10 cellular contexts compared by ENCODE assay signal in genomic region chr19:45780146-45780447, GRCh38. TPM values are rescaled to one million over a fixed set of nuclear protein-coding genes. Genes with fewer than 3 reads are reported as not detected.
DNase-seq lines count a peak whose midpoint lies in the region; FAIRE-seq and TF ChIP-seq lines count a peak whose summit lies in the region.
"Had no signal": no experiment of that assay in that cellular context is flagged by ENCODE, and none has a peak within 500 bp of the region (broad histone marks: within the 10 kb centered on the region; RNA-seq: fewer than 3 reads in every experiment).

No MANE protein-coding gene starts in this region.

- FAIRE-seq in GM12892 (lab: Jason Lieb, UNC), result no peak

- H3K9me3 ChIP-seq in iPS-18a (ENCODE audit: control insufficient read depth, low read depth, low read length) (no peaks in the 10 kb centered on the region), stomach (no peaks in the 10 kb centered on the region), GM23248 (ENCODE audit: low read depth) (no peaks in the 10 kb centered on the region)

- in situ Hi-C loops in GM23248 (cut with MboI), result no loop called here

- CTCF ChIA-PET in RWPE1 (lab: Yijun Ruan, JAX), result interaction anchor here (0.9 kb wide), 1 partner anchor 9 kb away, joined by 3 read pairs; no protein-coding TSS in a partner anchor

- H3K4me1 ChIP-seq in iPS-18a (ENCODE audit: control insufficient read depth, low read depth, low read length) (peaks cover 14% of the 10 kb centered on the region), stomach (peaks cover 53 to 73% (median 63%) of the 10 kb centered on the region in 4 donors), GM23248 (ENCODE audit: insufficient read depth) (peaks cover 19% of the 10 kb centered on the region)

- TF ChIP-seq POLR2A in stomach (IDR thresholded peaks at IDR 0.05) (no peak), GM12892 (IDR thresholded peaks at IDR 0.05; ENCODE audit: low read depth, low read length) (no peak)

- no peak overlapping the region for H2AFZ ChIP-seq in GM23248

- H3K4me3 ChIP-seq in iPS-18a (ENCODE audit: low read length), result peak overlapping the region; percentile 42
- H3K4me3 ChIP-seq in stomach, result peak overlapping the region; percentile 54 to 71 (median 64)
- no peak overlapping the region for H3K4me3 ChIP-seq in GM23248

- H3K36me3 ChIP-seq in iPS-18a (ENCODE audit: control insufficient read depth, low read depth, low read length) (peaks cover 5% of the 10 kb centered on the region), stomach (peaks cover 23 to 38% (median 27%) of the 10 kb centered on the region in 4 donors), GM23248 (ENCODE audit: low read depth) (peaks cover 8% of the 10 kb centered on the region; the same call in 1 of the 2 replicates)

- H3K9me2 ChIP-seq in GM23248 (ENCODE audit: insufficient read depth), result no peaks in the 10 kb centered on the region

- TF ChIP-seq EP300 in stomach (IDR thresholded peaks at IDR 0.05), result no peak

- TF ChIP-seq CTCF in RWPE1 (conservative IDR thresholded peaks at IDR 0.05; ENCODE audit: low read depth) (no peak), stomach (IDR thresholded peaks at IDR 0.05) (no peak)

- peaks cover 10% of the 10 kb centered on the region for H3K27me3 ChIP-seq in iPS-18a (ENCODE audit: control insufficient read depth, insufficient read depth, low read length)
- peaks cover 0 to 55% (median 0%) of the 10 kb centered on the region in 3 donors for H3K27me3 ChIP-seq in stomach
- no peaks in the 10 kb centered on the region for H3K27me3 ChIP-seq in GM23248 (replicated peaks; ENCODE audit: insufficient read depth)

- 17 to 36% (median 31%) methylated on average over 4 of the region's 4 CpGs for WGBS in stomach, 5 donors
- 75 to 94% methylated on average over 4 of the region's 4 CpGs for WGBS in GM23248 (ENCODE audit: low coverage in 1 of 2, low lambda C conversion rate in 2 of 2, missing lambda C conversion rate in 2 of 2), 2 experiments

- POLR2A ChIA-PET in RWPE1 (lab: Yijun Ruan, JAX; ENCODE audit: low non-redundant PET), result no interaction called here

- H3K9ac ChIP-seq in iPS-18a (ENCODE audit: low read length), result no peak overlapping the region
- H3K9ac ChIP-seq in GM23248, result no peak overlapping the region

- no peak overlapping the region for H3K4me2 ChIP-seq in GM23248 (ENCODE audit: unreplicated experiment)

- H3K27ac ChIP-seq in RWPE1, result peak overlapping the region; percentile 98
- H3K27ac ChIP-seq in iPS-18a (ENCODE audit: low read length), result no peak overlapping the region
- peak overlapping the region in 4 of 5 donors; percentile 83 to 88 (median 87) for H3K27ac ChIP-seq in stomach
- H3K27ac ChIP-seq in GM23248, result no peak overlapping the region

- peaks cover 11% of the 10 kb centered on the region for H3F3A ChIP-seq in GM23248 (ENCODE audit: insufficient read depth)

- DNase-seq in NCI-H1417 (lab: John Stamatoyannopoulos, UW) (peak in 2 of 3 experiments; percentile 30 to 50), NCI-H1417 treated with DMSO at 0.1 percent for 48 hours (lab: John Stamatoyannopoulos, UW) (no peak), RWPE1 (ENCODE audit: low spot score) (no peak), stomach (no peak), GM12892 (ENCODE audit: insufficient read length) (no peak), head of caudate nucleus (no peak), GM23248 (no peak)
- DNase-seq: NCI-H2171 treated with DMSO at 0.1 percent for 48 hours had no signal

- peaks cover 5% of the 10 kb centered on the region; the same call in 1 of the 2 replicates for H3K79me2 ChIP-seq in GM23248 (ENCODE audit: insufficient read depth)

- intact Hi-C loops in stomach (cut with DNase I; ENCODE audit: low total_unique reads) (no loop called here), head of caudate nucleus (cut with DNase I) (no loop called here)

- no peaks in the 10 kb centered on the region for H4K20me1 ChIP-seq in GM23248 (ENCODE audit: insufficient read depth)

RNA-seq across cellular contexts. Expression of gene DMPK, which starts 2.2 kb away (rescaled TPM):
- 100 to 1,000 TPM in 2 of 5 donors, 10 to 100 TPM in 3; 53.1 to 248 (median 72.8) TPM for total RNA-seq in stomach
- polyA plus RNA-seq in stomach (10 to 100 TPM; 27.2 to 76.9 (median 56.5) TPM), GM23248 (2016; fragmentation: Nextera tagmentation; extraction: Ambion mirVana) (13.0 and 15.3 TPM in 2 replicates)
- 16.2 TPM for polyA plus RNA-seq in GM12892 (2012; ENCODE audit: missing spikeins)
- total RNA-seq in GM23248 (2014; rRNA removed; shearing (Covaris generic)), result 26.6 and 34.4 TPM in 2 replicates

RNA-seq across cellular contexts. Expression of gene SIX5, which starts 11.0 kb away (rescaled TPM):
- total RNA-seq in stomach, result 10 to 100 TPM in 4 of 5 donors, 1 to 10 TPM in 1; 4.0 to 39.1 (median 25.9) TPM
- polyA plus RNA-seq in stomach (10 to 100 TPM; 14.4 to 23.3 (median 16.6) TPM), GM23248 (2016; fragmentation: Nextera tagmentation; extraction: Ambion mirVana) (6.1 and 8.2 TPM in 2 replicates)
- polyA plus RNA-seq in GM12892 (2012; ENCODE audit: missing spikeins), result not detected
- total RNA-seq in GM23248 (2014; rRNA removed; shearing (Covaris generic)), result 14.4 and 16.8 TPM in 2 replicates
- polyA plus RNA-seq: neural cell had no signal

RNA-seq across cellular contexts. Expression of gene DMWD, which starts 12.5 kb away (rescaled TPM):
- total RNA-seq in stomach, result 10 to 100 TPM in 4 of 5 donors, 1 to 10 TPM in 1; 5.3 to 52.1 (median 27.9) TPM
- polyA plus RNA-seq in stomach, result 10 to 100 TPM; 12.8 to 17.4 (median 15.9) TPM
- 13.4 TPM for polyA plus RNA-seq in GM12892 (2012; ENCODE audit: missing spikeins)
- 32.2 and 32.6 TPM in 2 replicates for total RNA-seq in GM23248 (2014; rRNA removed; shearing (Covaris generic))
- 11.5 and 14.5 TPM in 2 replicates for polyA plus RNA-seq in GM23248 (2016; fragmentation: Nextera tagmentation; extraction: Ambion mirVana)

RNA-seq across cellular contexts. Expression of gene RSPH6A, which starts 35.0 kb away (rescaled TPM):
- 1 to 10 TPM in 2 of 5 donors, under 1 TPM in 1, not detected in 2; 0.37 to 5.8 (median 1.4) TPM for total RNA-seq in stomach
- polyA plus RNA-seq in stomach (not detected), GM23248 (2016; fragmentation: Nextera tagmentation; extraction: Ambion mirVana) (not detected in 2 replicates)
- 0.49 TPM for polyA plus RNA-seq in GM12892 (2012; ENCODE audit: missing spikeins)
- total RNA-seq in GM23248 (2014; rRNA removed; shearing (Covaris generic)), result not detected in 2 replicates
- polyA plus RNA-seq: neural cell had no signal

RNA-seq across cellular contexts. Expression of gene MEIOSIN, which starts 46.9 kb away (rescaled TPM):
- total RNA-seq in stomach, result not detected
- polyA plus RNA-seq in stomach (not detected), GM23248 (2016; fragmentation: Nextera tagmentation; extraction: Ambion mirVana) (not detected in 2 replicates)
- polyA plus RNA-seq in GM12892 (2012; ENCODE audit: missing spikeins), result not detected
- total RNA-seq in GM23248 (2014; rRNA removed; shearing (Covaris generic)), result not detected in 2 replicates
- polyA plus RNA-seq: neural cell had no signal

Comparison
In these comparisons a context has a peak if more than half of its experiments do, and no peak if none do; other contexts are left out.
1. DNase-seq: peak in NCI-H1417 (2 of 3); none in NCI-H1417 treated with DMSO at 0.1 percent for 48 hours (single experiment), RWPE1 (single experiment), stomach (single experiment), GM12892 (single experiment), head of caudate nucleus (0 of 42) and GM23248 (single experiment).
2. H3K27ac ChIP-seq: peak in RWPE1 (single experiment) and stomach (4 of 5); none in iPS-18a (single experiment) and GM23248 (single experiment).